Comparison of ENCODE assay signal across 8 cellular contexts in genomic region chr21:37367758-37368535, GRCh38. TPM values are rescaled to one million over a fixed set of nuclear protein-coding genes. Genes with fewer than 3 reads are reported as not detected.
A peak's percentile ranks its signal among the peaks of the same experiment; 100 is the strongest.
DNase-seq lines count a peak whose midpoint lies in the region; ATAC-seq and TF ChIP-seq lines count a peak whose summit lies in the region.

No MANE protein-coding gene starts in this region.

- CTCF ChIA-PET in PC-3 (lab: Charles Lee), result no interaction called here

- H3K4me1 ChIP-seq in PC-3 (ENCODE audit: insufficient read depth, low read length), result peaks cover 39% of the 10 kb centered on the region

- peak overlapping the region; percentile 90 for H3K4me3 Mint-ChIP-seq in glutamatergic neuron (ENCODE audit: unreplicated experiment)
- H3K4me3 Mint-ChIP-seq in progenitor cell of endocrine pancreas (ENCODE audit: low read depth), result peak overlapping the region; percentile 83

- peaks cover 70% of the 10 kb centered on the region for H3K79me2 ChIP-seq in PC-3 (ENCODE audit: low read length)

- peak; percentile 56 for DNase-seq in NK-92 treated with Interleukin-12 subunit alpha and Interleukin-12 subunit beta, amount 100 ng/mL, for 24 hours (lab: John Stamatoyannopoulos, UW)
- DNase-seq in NK-92 (lab: John Stamatoyannopoulos, UW; ENCODE audit: unreplicated experiment), result no peak
- DNase-seq in PC-3, result peak; percentile 64
- peak; percentile 14 for DNase-seq in activated gamma-delta T cell treated with Interleukin-2 at 50 U/mL for 16 hours
- DNase-seq in glutamatergic neuron, result peak; percentile 51
- peak; percentile 29 for DNase-seq in progenitor cell of endocrine pancreas (ENCODE audit: low spot score, unreplicated experiment)
- DNase-seq in NCI-H1694 treated with DMSO at 0.1 percent for 48 hours (lab: John Stamatoyannopoulos, UW), result no peak

- ATAC-seq in PC-3 (peak; percentile 12), HG02938 (IDR thresholded peaks at IDR 0.05; ENCODE audit: unreplicated experiment) (no peak)

- intact Hi-C loops in PC-3 (cut with micrococcal nuclease), result loop anchor here (1.0 to 10.0 kb wide), 2 partner anchors 101 to 213 kb away; partner anchors contain the start of gene VPS26C

- H3K4me1 Mint-ChIP-seq in glutamatergic neuron (ENCODE audit: low read depth, unreplicated experiment) (peaks cover 33% of the 10 kb centered on the region), progenitor cell of endocrine pancreas (ENCODE audit: low read depth) (peaks cover 39% of the 10 kb centered on the region)

- peaks cover 4% of the 10 kb centered on the region for H3F3A ChIP-seq in PC-3 (ENCODE audit: low read length, unreplicated experiment)

- no peaks in the 10 kb centered on the region for H3K9me3 ChIP-seq in PC-3 (ENCODE audit: low read length)

- H3K9me2 ChIP-seq in PC-3 (replicated peaks; ENCODE audit: low read length), result no peaks in the 10 kb centered on the region

- no TSS peak for BruUV-seq in PC-3 (replicated peaks; lab: Mats Ljungman, UMichigan)

- no peak for TF ChIP-seq CTCF in PC-3 (conservative IDR thresholded peaks at IDR 0.05; ENCODE audit: low read depth, low read length)
- TF ChIP-seq CTCF in glutamatergic neuron (IDR thresholded peaks at IDR 0.05; ENCODE audit: partially characterized antibody, unreplicated experiment), result no peak
- TF ChIP-seq CTCF in progenitor cell of endocrine pancreas (IDR thresholded peaks at IDR 0.05; ENCODE audit: unreplicated experiment), result no peak

- H3K36me3 Mint-ChIP-seq in glutamatergic neuron (ENCODE audit: unreplicated experiment) (no peaks in the 10 kb centered on the region), progenitor cell of endocrine pancreas (ENCODE audit: insufficient read depth) (no peaks in the 10 kb centered on the region)

- peak overlapping the region; percentile 91 for H3K27ac ChIP-seq in PC-3 (ENCODE audit: low read length)

- H3K4me3 ChIP-seq in PC-3 (ENCODE audit: low read length), result peak overlapping the region; percentile 76

- no peaks in the 10 kb centered on the region for H3K27me3 ChIP-seq in PC-3 (ENCODE audit: low read length)

- POLR2A ChIA-PET in PC-3 (lab: Charles Lee; ENCODE audit: unreplicated experiment), result no interaction called here

- peaks cover 15% of the 10 kb centered on the region for H3K9me3 Mint-ChIP-seq in glutamatergic neuron (ENCODE audit: unreplicated experiment)
- H3K9me3 Mint-ChIP-seq in progenitor cell of endocrine pancreas (ENCODE audit: low read depth), result no peaks in the 10 kb centered on the region

- H3K36me3 ChIP-seq in PC-3 (ENCODE audit: low read depth, low read length), result no peaks in the 10 kb centered on the region

- no peak overlapping the region for H2AFZ ChIP-seq in PC-3 (ENCODE audit: low read length)

- H3K9ac ChIP-seq in PC-3 (ENCODE audit: low read length), result peak overlapping the region; percentile 98

- H3K27ac Mint-ChIP-seq in glutamatergic neuron (ENCODE audit: unreplicated experiment) (peak overlapping the region; percentile 86), progenitor cell of endocrine pancreas (peak overlapping the region; percentile 95)

- peak overlapping the region; percentile 84 for H3K4me2 ChIP-seq in PC-3 (ENCODE audit: low read length)

- H4K20me1 ChIP-seq in PC-3 (ENCODE audit: low read length), result peaks cover 32% of the 10 kb centered on the region

- H3K27me3 Mint-ChIP-seq in glutamatergic neuron (ENCODE audit: unreplicated experiment), result peaks cover 12% of the 10 kb centered on the region
- H3K27me3 Mint-ChIP-seq in progenitor cell of endocrine pancreas, result no peaks in the 10 kb centered on the region

RNA-seq across cellular contexts. Expression of gene DYRK1A, which starts 1.4 kb away (rescaled TPM):
- total RNA-seq in PC-3 (2014; rRNA removed) (48.7 and 59.1 TPM in 2 replicates), glutamatergic neuron (ENCODE audit: unreplicated experiment) (70.4 TPM), progenitor cell of endocrine pancreas (83.5 and 90.3 TPM in 2 replicates)

Comparison
In these comparisons a context has a peak if more than half of its experiments do, and no peak if none do; other contexts are left out.
1. DNase-seq: peak in NK-92 treated with Interleukin-12 subunit alpha and Interleukin-12 subunit beta, amount 100 ng/mL, for 24 hours (single experiment), PC-3 (single experiment), activated gamma-delta T cell treated with Interleukin-2 at 50 U/mL for 16 hours (single experiment), glutamatergic neuron (single experiment) and progenitor cell of endocrine pancreas (single experiment); none in NK-92 (single experiment) and NCI-H1694 treated with DMSO at 0.1 percent for 48 hours (single experiment).